10 cellular contexts compared by ENCODE assay signal in genomic region chr6:144351741-144352140, GRCh38.
DNase-seq lines count a peak whose midpoint lies in the region; ATAC-seq and TF ChIP-seq lines count a peak whose summit lies in the region.
"Had no signal": no experiment of that assay in that cellular context is flagged by ENCODE, and none has a peak within 500 bp of the region (broad histone marks: within the 10 kb centered on the region; RNA-seq: fewer than 3 reads in every experiment).

No MANE protein-coding gene starts in this region.

- no peak overlapping the region for H3K14ac ChIP-seq in H9 (ENCODE audit: insufficient read depth, low read length)

- no peak overlapping the region for H2BK120ac ChIP-seq in H9 (ENCODE audit: low read depth, low read length, poor library complexity, severe bottlenecking)

- H3K4me2 ChIP-seq in H9 (ENCODE audit: insufficient read depth, insufficient read length, low read length), result no peak overlapping the region

- no peak overlapping the region for H3K27ac ChIP-seq in H9 (ENCODE audit: insufficient read length, low read depth, low read length)
- peak overlapping the region; percentile 48 for H3K27ac ChIP-seq in VCaP
- peak overlapping the region in 3 of 4 donors; percentile 4 to 56 (median 41) for H3K27ac ChIP-seq in gastroesophageal sphincter
- peak overlapping the region; percentile 49 to 63 (median 59) for H3K27ac ChIP-seq in gastrocnemius medialis
- no peak overlapping the region for H3K27ac ChIP-seq in RWPE1

- TF ChIP-seq POLR2A in gastroesophageal sphincter (IDR thresholded peaks at IDR 0.05), result no peak
- no peak for TF ChIP-seq POLR2A in gastrocnemius medialis (IDR thresholded peaks at IDR 0.05)

- POLR2A ChIA-PET in RWPE1 (lab: Yijun Ruan, JAX; ENCODE audit: low non-redundant PET), result no interaction called here

- no peak overlapping the region for H3K4me3 ChIP-seq in gastroesophageal sphincter
- H3K4me3 ChIP-seq in gastrocnemius medialis, result peak overlapping the region in 2 of 4 donors; percentile 19 to 20

- no peak overlapping the region for H2BK15ac ChIP-seq in H9 (ENCODE audit: low read depth, low read length)

- H3K79me2 ChIP-seq in H9 (ENCODE audit: insufficient read depth, low read length), result peaks cover 7% of the 10 kb centered on the region; the same call in 1 of the 2 replicates

- H3K79me1 ChIP-seq in H9 (ENCODE audit: insufficient read depth, low read depth, low read length, poor library complexity, severe bottlenecking), result peaks cover 7% of the 10 kb centered on the region

- H3K9ac ChIP-seq in H9 (ENCODE audit: extremely low read depth, insufficient read length, low read length), result no peak overlapping the region

- H3K27ac Mint-ChIP-seq in H9, result no peak overlapping the region; a peak in 1 of 7 replicates

- intact Hi-C loops in gastrocnemius medialis (cut with DNase I; ENCODE audit: low total_unique reads), result no loop called here

- no peak overlapping the region for H3K23ac ChIP-seq in H9 (ENCODE audit: insufficient read length, low read depth, low read length)

- no peaks in the 10 kb centered on the region for H4K20me1 ChIP-seq in H9 (ENCODE audit: control insufficient read depth, insufficient read depth, insufficient read length)

- CTCF ChIA-PET in RWPE1 (lab: Yijun Ruan, JAX), result no interaction called here

- ATAC-seq in gastroesophageal sphincter (no peak), gastrocnemius medialis (peak; percentile 64 to 90)

- H3K4me1 ChIP-seq in H9 (ENCODE audit: insufficient read depth, low read length), result peaks cover 9% of the 10 kb centered on the region
- peaks cover 0 to 60% (median 16%) of the 10 kb centered on the region in 3 donors for H3K4me1 ChIP-seq in gastroesophageal sphincter
- peaks cover 45 to 46% of the 10 kb centered on the region in 2 donors for H3K4me1 ChIP-seq in gastrocnemius medialis

- no peaks in the 10 kb centered on the region for H3K27me3 Mint-ChIP-seq in H9 (ENCODE audit: low read depth)

- no peak overlapping the region for H2AFZ ChIP-seq in H9 (ENCODE audit: low read length)

- peak overlapping the region; percentile 70 for H2AK5ac ChIP-seq in H9 (ENCODE audit: insufficient read length, low read length)

- TF ChIP-seq EP300 in gastroesophageal sphincter (IDR thresholded peaks at IDR 0.05), result no peak

- H2BK20ac ChIP-seq in H9 (ENCODE audit: low read depth, low read length, poor library complexity, severe bottlenecking), result no peak overlapping the region

- in situ Hi-C loops in gastrocnemius medialis (cut with MboI; ENCODE audit: low sequenced_read_pairs in 4 of 4), result no loop called here

- peaks cover 3% of the 10 kb centered on the region in 2 experiments; a peak in 4 of 5 replicates for H3K9me3 Mint-ChIP-seq in H9

- no peaks in the 10 kb centered on the region for H3K9me3 ChIP-seq in H9 (ENCODE audit: control insufficient read depth, low read depth, low read length)
- no peaks in the 10 kb centered on the region for H3K9me3 ChIP-seq in gastroesophageal sphincter
- no peaks in the 10 kb centered on the region for H3K9me3 ChIP-seq in gastrocnemius medialis

- H4K5ac ChIP-seq in H9 (ENCODE audit: insufficient read length, low read depth, low read length), result no peak overlapping the region

- H4K91ac ChIP-seq in H9 (ENCODE audit: insufficient read length, low read depth, low read length), result no peak overlapping the region

- H3K4ac ChIP-seq in H9 (ENCODE audit: low read depth, low read length), result no peak overlapping the region

- H4K8ac ChIP-seq in H9 (replicated peaks; ENCODE audit: insufficient read length, low read depth, low read length), result no peak overlapping the region

- no peak for TF ChIP-seq CTCF in H9 (conservative IDR thresholded peaks at IDR 0.05)
- no peak for TF ChIP-seq CTCF in VCaP (conservative IDR thresholded peaks at IDR 0.05)
- TF ChIP-seq CTCF in gastroesophageal sphincter (IDR thresholded peaks at IDR 0.05), result no peak
- TF ChIP-seq CTCF in gastrocnemius medialis (IDR thresholded peaks at IDR 0.05 in 4 of 5, conservative IDR thresholded peaks at IDR 0.05 in 1 of 5), result no peak
- no peak for TF ChIP-seq CTCF in RWPE1 (conservative IDR thresholded peaks at IDR 0.05; ENCODE audit: low read depth)

- no peak overlapping the region for H3T11ph ChIP-seq in H9 (ENCODE audit: low read length)

- no peak overlapping the region for H3K56ac ChIP-seq in H9 (ENCODE audit: insufficient read length, low read depth, low read length)

- H3K27me3 ChIP-seq in H9 (ENCODE audit: insufficient read depth, low read length) (no peaks in the 10 kb centered on the region), gastroesophageal sphincter (no peaks in the 10 kb centered on the region), gastrocnemius medialis (no peaks in the 10 kb centered on the region)

- H3K36me3 ChIP-seq in gastroesophageal sphincter (no peaks in the 10 kb centered on the region), gastrocnemius medialis (no peaks in the 10 kb centered on the region)

- no peaks in the 10 kb centered on the region for H3K23me2 ChIP-seq in H9 (ENCODE audit: insufficient read length, low read depth, low read length, poor library complexity, severe bottlenecking)

- peaks cover 32 to 34% of the 10 kb centered on the region in 2 experiments for H3K4me1 Mint-ChIP-seq in H9

- peaks cover 2 to 4% (median 4%) of the 10 kb centered on the region in 3 experiments; a peak in 5 of 7 replicates for H3K36me3 Mint-ChIP-seq in H9 (ENCODE audit: insufficient read depth in 1 of 3, low read depth in 3 of 3)

- H3K18ac ChIP-seq in H9 (ENCODE audit: insufficient read length, low read depth, low read length), result no peak overlapping the region

- no peak overlapping the region for H2BK5ac ChIP-seq in H9 (ENCODE audit: insufficient read length, low read length)

- no peak overlapping the region for H2BK12ac ChIP-seq in H9 (ENCODE audit: insufficient read length, low read depth, low read length)

- no peak overlapping the region for H3K4me3 Mint-ChIP-seq in H9

- no CpG with 5 or more reads among the region's 5 CpGs for WGBS in H9 (ENCODE audit: extremely low coverage, insufficient read length, low lambda C conversion rate)
- WGBS in gastroesophageal sphincter (ENCODE audit: low coverage in 1 of 2), 2 donors, result 25 to 38% methylated on average over 5 of the region's 5 CpGs

- DNase-seq in H9 (no peak), gastrocnemius medialis (peak; percentile 23 to 28), retina (no peak), RWPE1 (ENCODE audit: low spot score) (no peak), DMS 273 (lab: John Stamatoyannopoulos, UW; ENCODE audit: unreplicated experiment) (no peak), kidney glomerular epithelial cell (lab: John Stamatoyannopoulos, UW) (no peak)
- DNase-seq: NCI-H2171 treated with DMSO at 0.1 percent for 48 hours; stimulated activated CD4-positive, alpha-beta T cell treated with anti-CD3 and anti-CD28 coated beads, Interleukin-12 subunit alpha, Interleukin-12 subunit beta, amount 100 ng/mL, for 4 hours had no signal

Comparison
In these comparisons a context has a peak if more than half of its experiments do, and no peak if none do; other contexts are left out.
1. DNase-seq: peak in gastrocnemius medialis (2 of 2); none in H9 (single experiment), retina (single experiment), RWPE1 (single experiment), DMS 273 (single experiment) and kidney glomerular epithelial cell (single experiment).
2. H3K27ac ChIP-seq: peak in VCaP (single experiment), gastroesophageal sphincter (3 of 4) and gastrocnemius medialis (4 of 4); none in H9 (single experiment) and RWPE1 (single experiment).